In genomic region chr13:95457294-95457693, GRCh38 we compare ENCODE assay signal across 10 cellular contexts.
DNase-seq lines count a peak whose midpoint lies in the region; ATAC-seq and TF ChIP-seq lines count a peak whose summit lies in the region.
"Had no signal": no experiment of that assay in that cellular context is flagged by ENCODE, and none has a peak within 500 bp of the region (broad histone marks: within the 10 kb centered on the region; RNA-seq: fewer than 3 reads in every experiment).

No MANE protein-coding gene starts in this region.

- no peak overlapping the region for H3K9ac ChIP-seq in Loucy (ENCODE audit: low read depth, low read length, poor library complexity, severe bottlenecking)

- no peak overlapping the region for H3K27ac Mint-ChIP-seq in activated CD4-positive, alpha-beta memory T cell treated with anti-CD3 and anti-CD28 coated beads, Interleukin-2, amount 10 ng/mL, durations not matched to agents 7 days and 5 days

- H3K9me2 ChIP-seq in Loucy (replicated peaks; ENCODE audit: low read depth, low read length): no peaks in the 10 kb centered on the region

- peaks cover 1% of the 10 kb centered on the region for H3K27me3 Mint-ChIP-seq in activated CD4-positive, alpha-beta memory T cell treated with anti-CD3 and anti-CD28 coated beads, Interleukin-2, amount 10 ng/mL, durations not matched to agents 7 days and 5 days

- H3K36me3 ChIP-seq in Loucy (ENCODE audit: insufficient read depth, low read length): no peaks in the 10 kb centered on the region

- peaks cover 6% of the 10 kb centered on the region for H3K4me1 ChIP-seq in Loucy (ENCODE audit: insufficient read depth, low read length, poor library complexity, severe bottlenecking)

- H3F3A ChIP-seq in Loucy (ENCODE audit: low read depth): no peaks in the 10 kb centered on the region

- peak; percentile 16 for DNase-seq in ELR (ENCODE audit: low read depth)
- DNase-seq in activated CD4-positive, alpha-beta memory T cell treated with anti-CD3 and anti-CD28 coated beads, Interleukin-2, amount 10 ng/mL, durations not matched to agents 7 days and 5 days: no peak
- no peak for DNase-seq in NCI-H1105 (lab: John Stamatoyannopoulos, UW)
- DNase-seq in mucosa of gallbladder (ENCODE audit: low spot score): no peak
- no peak for DNase-seq in NCI-H2081 treated with DMSO at 0.1 percent for 48 hours (lab: John Stamatoyannopoulos, UW)
- DNase-seq: activated CD4-positive, CD25-positive, alpha-beta regulatory T cell treated with anti-CD3 and anti-CD28 coated beads, Interleukin-2, amount 50 U/mL, for 72 hours had no signal

- H3K4me1 Mint-ChIP-seq in activated CD4-positive, alpha-beta memory T cell treated with anti-CD3 and anti-CD28 coated beads, Interleukin-2, amount 10 ng/mL, durations not matched to agents 7 days and 5 days: peaks cover 14% of the 10 kb centered on the region
- H3K4me1 Mint-ChIP-seq: neural crest cell had no signal

- ATAC-seq in GM19035 (IDR thresholded peaks at IDR 0.05; ENCODE audit: unreplicated experiment): peak; percentile 99
- peak; percentile 98 for ATAC-seq in HG02840 (IDR thresholded peaks at IDR 0.05; ENCODE audit: low FRiP score, unreplicated experiment)

- CTCF ChIA-PET in activated CD4-positive, alpha-beta memory T cell treated with anti-CD3 and anti-CD28 coated beads, Interleukin-2, amount 10 ng/mL, durations not matched to agents 7 days and 5 days (lab: Charles Lee): no interaction called here

- H3K9me3 ChIP-seq in Loucy (ENCODE audit: insufficient read depth, low read depth, low read length): no peaks in the 10 kb centered on the region; the same call in 1 of the 2 replicates

- peak overlapping the region; percentile 18 for H3K4me3 ChIP-seq in Loucy (ENCODE audit: low read length, poor library complexity, severe bottlenecking)

- no peaks in the 10 kb centered on the region for H3K27me3 ChIP-seq in Loucy (ENCODE audit: insufficient read depth, low read length, poor library complexity, severe bottlenecking)

- H3K4me2 ChIP-seq in Loucy (ENCODE audit: low read depth, low read length, poor library complexity, severe bottlenecking): peak overlapping the region; percentile 44

- POLR2A ChIA-PET in activated CD4-positive, alpha-beta memory T cell treated with anti-CD3 and anti-CD28 coated beads, Interleukin-2, amount 10 ng/mL, durations not matched to agents 7 days and 5 days (lab: Charles Lee): no interaction called here

- no peaks in the 10 kb centered on the region for H4K20me1 ChIP-seq in Loucy (ENCODE audit: insufficient read depth, low read length, poor library complexity, severe bottlenecking)

- H3K9me3 Mint-ChIP-seq in activated CD4-positive, alpha-beta memory T cell treated with anti-CD3 and anti-CD28 coated beads, Interleukin-2, amount 10 ng/mL, durations not matched to agents 7 days and 5 days: peaks cover 14% of the 10 kb centered on the region

- H3K4me3 Mint-ChIP-seq in activated CD4-positive, alpha-beta memory T cell treated with anti-CD3 and anti-CD28 coated beads, Interleukin-2, amount 10 ng/mL, durations not matched to agents 7 days and 5 days: no peak overlapping the region
- H3K4me3 Mint-ChIP-seq: neural crest cell had no signal

- no peak for TF ChIP-seq CTCF in Loucy (conservative IDR thresholded peaks at IDR 0.05; ENCODE audit: low read length)

- H3K36me3 Mint-ChIP-seq in activated CD4-positive, alpha-beta memory T cell treated with anti-CD3 and anti-CD28 coated beads, Interleukin-2, amount 10 ng/mL, durations not matched to agents 7 days and 5 days (ENCODE audit: low read depth): peaks cover 2% of the 10 kb centered on the region

- H3K79me2 ChIP-seq in Loucy (ENCODE audit: insufficient read depth, low read length): no peaks in the 10 kb centered on the region

- no peak overlapping the region for H2AFZ ChIP-seq in Loucy (ENCODE audit: low read length)
